In genomic region chr20:25077610-25078169, GRCh38 we compare ENCODE assay signal across 8 cellular contexts. TPM values are rescaled to one million over a fixed set of nuclear protein-coding genes. Genes with fewer than 3 reads are reported as not detected.
DNase-seq lines count a peak whose midpoint lies in the region; TF ChIP-seq lines count a peak whose summit lies in the region.

No MANE protein-coding gene starts in this region.

- H3K27ac ChIP-seq in PC-9, result peak overlapping the region; percentile 77
- no peak overlapping the region for H3K27ac ChIP-seq in fibroblast of lung (ENCODE audit: insufficient read depth, low read length)
- H3K27ac ChIP-seq in prostate gland, result no peak overlapping the region

- H3K4me3 ChIP-seq in PC-9, result peak overlapping the region; percentile 54
- H3K4me3 ChIP-seq in fibroblast of lung (replicated peaks in 1 of 4; ENCODE audit: control extremely low read depth in 1 of 4, insufficient read depth in 1 of 4, low read depth in 3 of 4, low read length in 4 of 4), result peak overlapping the region in 1 of 4 experiments; percentile 17
- H3K4me3 ChIP-seq in prostate gland, result peak overlapping the region; percentile 5 to 12

- H3K27me3 ChIP-seq in PC-9 (ENCODE audit: insufficient read depth, low read depth), result no peaks in the 10 kb centered on the region
- peaks cover 67% of the 10 kb centered on the region for H3K27me3 ChIP-seq in fibroblast of lung (ENCODE audit: control insufficient read depth, insufficient read depth, low read length)
- H3K27me3 ChIP-seq in prostate gland (replicated peaks; ENCODE audit: insufficient read depth), result peaks cover 9% of the 10 kb centered on the region

- H3K9me3 ChIP-seq in PC-9 (ENCODE audit: insufficient read depth, low read depth) (no peaks in the 10 kb centered on the region; the same call in 1 of the 2 replicates), fibroblast of lung (ENCODE audit: control insufficient read depth, insufficient read depth, low read depth, low read length) (no peaks in the 10 kb centered on the region), prostate gland (no peaks in the 10 kb centered on the region)

- BruUV-seq in PC-9 (replicated peaks; lab: Mats Ljungman, UMichigan), result no TSS peak

- H3K79me2 ChIP-seq in PC-9 (ENCODE audit: low read depth) (0 out of 2 replicates have a peak, but pooled peaks cover 11% of the 10 kb centered on the region), fibroblast of lung (ENCODE audit: control insufficient read depth, insufficient read depth, low read length) (no peaks in the 10 kb centered on the region)

- DNase-seq in Daoy (ENCODE audit: low read depth) (peak; percentile 48), PC-9 (peak; percentile 45 to 46), fibroblast of lung (ENCODE audit: low read depth in 2 of 2) (peak in 1 of 2 donors; percentile 14), prostate gland (ENCODE audit: low spot score) (no peak), kidney glomerular epithelial cell (lab: John Stamatoyannopoulos, UW) (no peak)
- DNase-seq in effector CD8-positive, alpha-beta T cell (lab: John Stamatoyannopoulos, UW), result no peak
- DNase-seq in activated effector memory CD4-positive, alpha-beta T cell treated with Interleukin-2 at 50 U/mL for 16 hours, result no peak
- DNase-seq in effector CD4-positive, alpha-beta T cell, result no peak

- POLR2A ChIA-PET in PC-9 (lab: Charles Lee; ENCODE audit: unreplicated experiment), result interaction anchor here (0.5 to 0.6 kb wide), 2 partner anchors 44 to 911 kb away, joined by 3 to 6 read pairs; no protein-coding TSS in a partner anchor

- H3K9me2 ChIP-seq in PC-9 (ENCODE audit: insufficient read depth), result no peaks in the 10 kb centered on the region; the same call in 1 of the 2 replicates

- no peak for TF ChIP-seq POLR2A in prostate gland (IDR thresholded peaks at IDR 0.05)

- H3K4me2 ChIP-seq in PC-9 (peak overlapping the region; percentile 72), fibroblast of lung (ENCODE audit: extremely low read depth, insufficient read depth, low read length) (peak overlapping the region; percentile 37)

- CTCF ChIA-PET in PC-9 (lab: Charles Lee), result no interaction called here

- WGBS in prostate gland, result 3% methylated on average over 35 of the region's 38 CpGs

- H3K36me3 ChIP-seq in PC-9 (ENCODE audit: low read depth) (no peaks in the 10 kb centered on the region), fibroblast of lung (ENCODE audit: control insufficient read depth, insufficient read depth, low read length) (no peaks in the 10 kb centered on the region), prostate gland (no peaks in the 10 kb centered on the region)

- intact Hi-C loops in PC-9 (cut with micrococcal nuclease; ENCODE audit: unreplicated experiment) (loop anchor here (5.0 to 10.0 kb wide), 4 partner anchors 60 to 175 kb away; no protein-coding TSS in a partner anchor), prostate gland (cut with DNase I) (no loop called here)

- no peaks in the 10 kb centered on the region for H4K20me1 ChIP-seq in PC-9 (ENCODE audit: insufficient read depth)
- H4K20me1 ChIP-seq in fibroblast of lung (ENCODE audit: control insufficient read depth, extremely low read depth, insufficient read depth, low read length), result no peaks in the 10 kb centered on the region

- H3F3A ChIP-seq in PC-9 (ENCODE audit: insufficient read depth, low read depth), result peaks cover 42% of the 10 kb centered on the region

- H2AFZ ChIP-seq in PC-9 (peak overlapping the region; percentile 74), fibroblast of lung (ENCODE audit: low read length) (no peak overlapping the region)

- no peak overlapping the region for H3K9ac ChIP-seq in fibroblast of lung (ENCODE audit: insufficient read depth, low read length)

- peaks cover 63% of the 10 kb centered on the region for H3K4me1 ChIP-seq in PC-9 (replicated peaks; ENCODE audit: insufficient read depth)
- no peaks in the 10 kb centered on the region for H3K4me1 ChIP-seq in fibroblast of lung (ENCODE audit: control insufficient read depth, extremely low read depth, insufficient read depth, low read length)
- no peaks in the 10 kb centered on the region for H3K4me1 ChIP-seq in prostate gland (replicated peaks)

- TF ChIP-seq CTCF in PC-9 (conservative IDR thresholded peaks at IDR 0.05), result no peak
- TF ChIP-seq CTCF in fibroblast of lung (conservative IDR thresholded peaks at IDR 0.05 in 1 of 2, IDR thresholded peaks at IDR 0.05 in 1 of 2; ENCODE audit: low read depth in 1 of 2, low read length in 2 of 2), result no peak
- TF ChIP-seq CTCF in prostate gland (IDR thresholded peaks at IDR 0.05), result peak in 1 of 4 experiments; percentile 4

RNA-seq across cellular contexts. Expression of gene VSX1, which starts 4.3 kb away (rescaled TPM):
- not detected in 2 replicates for total RNA-seq in Daoy (2014; rRNA removed; shearing (Covaris generic))
- total RNA-seq in PC-9 (2021) (0.65 and 1.5 TPM in 2 replicates), fibroblast of lung (not detected in 2 replicates), prostate gland (not detected)
- polyA plus RNA-seq in fibroblast of lung, result not detected in 2 replicates
- not detected in 2 replicates for polyA plus RNA-seq in fibroblast of lung (2012)
- not detected in 2 replicates for polyA minus RNA-seq in fibroblast of lung (ENCODE audit: low replicate concordance)

RNA-seq across cellular contexts. Expression of gene ACSS1, which starts 19.8 kb away (rescaled TPM):
- 0.51 and 0.86 TPM in 2 replicates for total RNA-seq in Daoy (2014; rRNA removed; shearing (Covaris generic))
- total RNA-seq in PC-9 (2021), result 12.8 and 12.9 TPM in 2 replicates
- 1.3 and 3.9 TPM in 2 replicates for total RNA-seq in fibroblast of lung
- polyA plus RNA-seq in fibroblast of lung, result 0.53 and 3.4 TPM in 2 replicates
- 0.61 and 3.4 TPM in 2 replicates for polyA plus RNA-seq in fibroblast of lung (2012)
- polyA minus RNA-seq in fibroblast of lung (ENCODE audit: low replicate concordance), result 0.93 and 9.5 TPM in 2 replicates
- total RNA-seq in prostate gland, result 100 to 1,000 TPM; 111 to 170 TPM

Comparison
In these comparisons a context has a peak if more than half of its experiments do, and no peak if none do; other contexts are left out.
1. DNase-seq: peak in Daoy (single experiment) and PC-9 (2 of 2); none in prostate gland (single experiment), effector CD8-positive, alpha-beta T cell (single experiment), kidney glomerular epithelial cell (single experiment), activated effector memory CD4-positive, alpha-beta T cell treated with Interleukin-2 at 50 U/mL for 16 hours (single experiment) and effector CD4-positive, alpha-beta T cell (single experiment).